2 cellular contexts compared by ENCODE assay signal in genomic region chr20:42639140-42639539, GRCh38.
TF ChIP-seq lines count a peak whose summit lies in the region.

No MANE protein-coding gene starts in this region.

TF ChIP-seq in HepG2, 621 proteins besides CTCF, POLR2A, EP300 and RAD21 (continued from another document):
- TF ChIP-seq MAFF (IDR thresholded peaks at IDR 0.05; ENCODE audit: low read depth, low read length), result peak; percentile 47; the same call in 1 of the 2 replicates
TF ChIP-seq in HepG2: peak in this region for 2.

TF ChIP-seq in H1, 55 proteins besides CTCF, POLR2A, EP300 and RAD21 (continued from another document):
- TF ChIP-seq FOSL1 (IDR thresholded peaks at IDR 0.05; ENCODE audit: insufficient read depth, low read depth, low read length) (no peak), POLR2AphosphoS5 (IDR thresholded peaks at IDR 0.05; ENCODE audit: low read depth, low read length) (no peak), KDM1A (IDR thresholded peaks at IDR 0.05; ENCODE audit: borderline replicate concordance, low read length) (no peak), CBX5 (IDR thresholded peaks at IDR 0.05; ENCODE audit: low read depth, low read length) (no peak), CREB1 (IDR thresholded peaks at IDR 0.05) (no peak), NRF1 (IDR thresholded peaks at IDR 0.05; ENCODE audit: low read depth, low read length) (no peak), CTBP2 (IDR thresholded peaks at IDR 0.05; ENCODE audit: borderline replicate concordance, insufficient read depth, insufficient read length, low read length) (no peak), CHD2 (IDR thresholded peaks at IDR 0.05; ENCODE audit: low read length) (no peak), NANOG (IDR thresholded peaks at IDR 0.05; ENCODE audit: insufficient read depth, low read depth, low read length, poor library complexity, severe bottlenecking) (no peak), BRCA1 (IDR thresholded peaks at IDR 0.05; ENCODE audit: low read depth, low read length) (no peak), KDM5A (IDR thresholded peaks at IDR 0.05; ENCODE audit: low read length) (no peak)
- TF ChIP-seq, protein P1, sequence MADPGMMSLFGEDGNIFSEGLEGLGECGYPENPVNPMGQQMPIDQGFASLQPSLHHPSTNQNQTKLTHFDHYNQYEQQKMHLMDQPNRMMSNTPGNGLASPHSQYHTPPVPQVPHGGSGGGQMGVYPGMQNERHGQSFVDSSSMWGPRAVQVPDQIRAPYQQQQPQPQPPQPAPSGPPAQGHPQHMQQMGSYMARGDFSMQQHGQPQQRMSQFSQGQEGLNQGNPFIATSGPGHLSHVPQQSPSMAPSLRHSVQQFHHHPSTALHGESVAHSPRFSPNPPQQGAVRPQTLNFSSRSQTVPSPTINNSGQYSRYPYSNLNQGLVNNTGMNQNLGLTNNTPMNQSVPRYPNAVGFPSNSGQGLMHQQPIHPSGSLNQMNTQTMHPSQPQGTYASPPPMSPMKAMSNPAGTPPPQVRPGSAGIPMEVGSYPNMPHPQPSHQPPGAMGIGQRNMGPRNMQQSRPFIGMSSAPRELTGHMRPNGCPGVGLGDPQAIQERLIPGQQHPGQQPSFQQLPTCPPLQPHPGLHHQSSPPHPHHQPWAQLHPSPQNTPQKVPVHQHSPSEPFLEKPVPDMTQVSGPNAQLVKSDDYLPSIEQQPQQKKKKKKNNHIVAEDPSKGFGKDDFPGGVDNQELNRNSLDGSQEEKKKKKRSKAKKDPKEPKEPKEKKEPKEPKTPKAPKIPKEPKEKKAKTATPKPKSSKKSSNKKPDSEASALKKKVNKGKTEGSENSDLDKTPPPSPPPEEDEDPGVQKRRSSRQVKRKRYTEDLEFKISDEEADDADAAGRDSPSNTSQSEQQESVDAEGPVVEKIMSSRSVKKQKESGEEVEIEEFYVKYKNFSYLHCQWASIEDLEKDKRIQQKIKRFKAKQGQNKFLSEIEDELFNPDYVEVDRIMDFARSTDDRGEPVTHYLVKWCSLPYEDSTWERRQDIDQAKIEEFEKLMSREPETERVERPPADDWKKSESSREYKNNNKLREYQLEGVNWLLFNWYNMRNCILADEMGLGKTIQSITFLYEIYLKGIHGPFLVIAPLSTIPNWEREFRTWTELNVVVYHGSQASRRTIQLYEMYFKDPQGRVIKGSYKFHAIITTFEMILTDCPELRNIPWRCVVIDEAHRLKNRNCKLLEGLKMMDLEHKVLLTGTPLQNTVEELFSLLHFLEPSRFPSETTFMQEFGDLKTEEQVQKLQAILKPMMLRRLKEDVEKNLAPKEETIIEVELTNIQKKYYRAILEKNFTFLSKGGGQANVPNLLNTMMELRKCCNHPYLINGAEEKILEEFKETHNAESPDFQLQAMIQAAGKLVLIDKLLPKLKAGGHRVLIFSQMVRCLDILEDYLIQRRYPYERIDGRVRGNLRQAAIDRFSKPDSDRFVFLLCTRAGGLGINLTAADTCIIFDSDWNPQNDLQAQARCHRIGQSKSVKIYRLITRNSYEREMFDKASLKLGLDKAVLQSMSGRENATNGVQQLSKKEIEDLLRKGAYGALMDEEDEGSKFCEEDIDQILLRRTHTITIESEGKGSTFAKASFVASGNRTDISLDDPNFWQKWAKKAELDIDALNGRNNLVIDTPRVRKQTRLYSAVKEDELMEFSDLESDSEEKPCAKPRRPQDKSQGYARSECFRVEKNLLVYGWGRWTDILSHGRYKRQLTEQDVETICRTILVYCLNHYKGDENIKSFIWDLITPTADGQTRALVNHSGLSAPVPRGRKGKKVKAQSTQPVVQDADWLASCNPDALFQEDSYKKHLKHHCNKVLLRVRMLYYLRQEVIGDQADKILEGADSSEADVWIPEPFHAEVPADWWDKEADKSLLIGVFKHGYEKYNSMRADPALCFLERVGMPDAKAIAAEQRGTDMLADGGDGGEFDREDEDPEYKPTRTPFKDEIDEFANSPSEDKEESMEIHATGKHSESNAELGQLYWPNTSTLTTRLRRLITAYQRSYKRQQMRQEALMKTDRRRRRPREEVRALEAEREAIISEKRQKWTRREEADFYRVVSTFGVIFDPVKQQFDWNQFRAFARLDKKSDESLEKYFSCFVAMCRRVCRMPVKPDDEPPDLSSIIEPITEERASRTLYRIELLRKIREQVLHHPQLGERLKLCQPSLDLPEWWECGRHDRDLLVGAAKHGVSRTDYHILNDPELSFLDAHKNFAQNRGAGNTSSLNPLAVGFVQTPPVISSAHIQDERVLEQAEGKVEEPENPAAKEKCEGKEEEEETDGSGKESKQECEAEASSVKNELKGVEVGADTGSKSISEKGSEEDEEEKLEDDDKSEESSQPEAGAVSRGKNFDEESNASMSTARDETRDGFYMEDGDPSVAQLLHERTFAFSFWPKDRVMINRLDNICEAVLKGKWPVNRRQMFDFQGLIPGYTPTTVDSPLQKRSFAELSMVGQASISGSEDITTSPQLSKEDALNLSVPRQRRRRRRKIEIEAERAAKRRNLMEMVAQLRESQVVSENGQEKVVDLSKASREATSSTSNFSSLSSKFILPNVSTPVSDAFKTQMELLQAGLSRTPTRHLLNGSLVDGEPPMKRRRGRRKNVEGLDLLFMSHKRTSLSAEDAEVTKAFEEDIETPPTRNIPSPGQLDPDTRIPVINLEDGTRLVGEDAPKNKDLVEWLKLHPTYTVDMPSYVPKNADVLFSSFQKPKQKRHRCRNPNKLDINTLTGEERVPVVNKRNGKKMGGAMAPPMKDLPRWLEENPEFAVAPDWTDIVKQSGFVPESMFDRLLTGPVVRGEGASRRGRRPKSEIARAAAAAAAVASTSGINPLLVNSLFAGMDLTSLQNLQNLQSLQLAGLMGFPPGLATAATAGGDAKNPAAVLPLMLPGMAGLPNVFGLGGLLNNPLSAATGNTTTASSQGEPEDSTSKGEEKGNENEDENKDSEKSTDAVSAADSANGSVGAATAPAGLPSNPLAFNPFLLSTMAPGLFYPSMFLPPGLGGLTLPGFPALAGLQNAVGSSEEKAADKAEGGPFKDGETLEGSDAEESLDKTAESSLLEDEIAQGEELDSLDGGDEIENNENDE (IDR thresholded peaks at IDR 0.05; ENCODE audit: insufficient replicate concordance, low read length), result no peak
